Comparison of ENCODE assay signal across 8 cellular contexts in the genomic region with DNA sequence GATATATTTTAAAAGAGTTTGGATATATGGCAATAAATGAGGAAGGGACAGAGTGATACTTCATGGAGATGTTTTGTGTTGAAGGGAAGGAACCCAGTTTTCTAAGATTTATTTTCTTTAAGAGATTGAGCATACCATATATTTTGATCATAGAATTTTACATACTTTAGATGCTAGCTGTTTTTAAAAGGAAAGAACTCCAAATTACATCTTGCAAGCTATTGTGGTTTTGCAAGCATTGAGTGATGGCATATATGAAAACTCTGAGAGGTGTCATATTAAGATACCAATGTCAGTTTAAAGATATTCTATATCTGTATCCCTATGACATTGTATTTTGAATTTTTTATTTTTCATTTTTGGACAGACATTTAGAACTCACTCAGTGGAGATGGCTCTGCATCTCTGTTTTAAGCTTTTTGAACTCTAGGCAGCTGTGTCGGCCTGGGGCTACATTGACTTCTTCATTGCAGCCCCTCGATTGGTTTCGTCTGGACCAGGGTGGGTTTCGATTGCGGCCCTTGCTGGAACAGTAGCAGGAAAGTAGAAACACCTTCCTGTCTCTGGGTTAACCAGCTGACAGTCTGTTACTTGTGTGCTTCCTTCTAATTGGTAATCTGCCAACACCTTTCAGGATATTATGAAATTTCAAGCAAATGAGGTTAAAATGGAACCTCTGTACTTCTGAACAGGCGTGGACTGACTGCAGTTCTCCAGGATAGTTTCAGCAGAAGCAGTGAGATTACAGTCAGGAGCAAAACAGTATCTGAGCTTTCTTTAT. TPM values are rescaled to one million over a fixed set of nuclear protein-coding genes. Genes with fewer than 3 reads are reported as not detected.
DNase-seq lines count a peak whose midpoint lies in the region; ATAC-seq, FAIRE-seq and TF ChIP-seq lines count a peak whose summit lies in the region.

No MANE protein-coding gene starts in this region.

- CTCF ChIA-PET in GM12878 (lab: Yijun Ruan, JAX): interaction anchor here (0.8 to 2.7 kb wide), 4 partner anchors 9 to 193 kb away, joined by 3 to 9 read pairs (median 4); a partner anchor contains a TSS

- RAD21 ChIA-PET in GM12878 (lab: Charles Lee; ENCODE audit: unreplicated experiment): interaction anchor here (0.7 to 8.9 kb wide), 8 partner anchors 7 to 193 kb away, joined by 3 to 89 read pairs (median 9); a partner anchor contains a TSS

- TF ChIP-seq RAD21 in GM12878 (IDR thresholded peaks at IDR 0.05; ENCODE audit: insufficient read depth, low read depth, low read length): no peak

- TF ChIP-seq EP300 in GM12878 (IDR thresholded peaks at IDR 0.05; ENCODE audit: borderline replicate concordance in 1 of 2, control insufficient read depth in 1 of 2, low read depth in 2 of 2, low read length in 2 of 2): no peak

- H3K79me2 ChIP-seq in GM12878 (ENCODE audit: control insufficient read depth, insufficient read depth, low read length) (peaks cover 93% of the 10 kb centered on the region), osteoblast (ENCODE audit: insufficient read depth, low read length) (peaks cover 98% of the 10 kb centered on the region)

- H3K27me3 ChIP-seq in GM12878 (replicated peaks in 1 of 2; ENCODE audit: control insufficient read depth in 2 of 2, insufficient read depth in 2 of 2, low read length in 1 of 2) (no peaks in the 10 kb centered on the region), osteoblast (ENCODE audit: insufficient read depth, low read length) (no peaks in the 10 kb centered on the region)

- H2AFZ ChIP-seq in GM12878 (ENCODE audit: control insufficient read depth, low read depth, low read length) (no peak overlapping the region), osteoblast (ENCODE audit: low read length) (no peak overlapping the region)

- in situ Hi-C loops in GM12878 (cut with MboI): no loop called here

- peak overlapping the region; percentile 53 for H3K4me3 ChIP-seq in GM12878
- H3K4me3 ChIP-seq in osteoblast (ENCODE audit: insufficient read depth, low read length): no peak overlapping the region

- no peaks in the 10 kb centered on the region for H3K36me3 ChIP-seq in KOPT-K1 (ENCODE audit: insufficient read depth, low read length)
- H3K36me3 ChIP-seq in GM12878 (ENCODE audit: control insufficient read depth in 2 of 2, insufficient read depth in 2 of 2, low read length in 1 of 2): no peaks in the 10 kb centered on the region
- no peaks in the 10 kb centered on the region for H3K36me3 ChIP-seq in osteoblast (ENCODE audit: insufficient read depth, low read length)

- FAIRE-seq in GM12878 (lab: Jason Lieb, UNC): peak; percentile 70

- peak overlapping the region; percentile 96 for H3K27ac ChIP-seq in KOPT-K1 (ENCODE audit: low read depth, low read length, poor library complexity, severe bottlenecking)
- peak overlapping the region; percentile 91 for H3K27ac ChIP-seq in GM12878 (ENCODE audit: control insufficient read depth, insufficient read depth)
- peak overlapping the region; percentile 88 for H3K27ac ChIP-seq in osteoblast (ENCODE audit: low read depth, low read length)

- peaks cover 4% of the 10 kb centered on the region for H3K27me3 Mint-ChIP-seq in glutamatergic neuron (ENCODE audit: unreplicated experiment)

- H3K27ac Mint-ChIP-seq in glutamatergic neuron (ENCODE audit: unreplicated experiment): no peak overlapping the region

- no peaks in the 10 kb centered on the region; the same call in 1 of the 2 replicates for H4K20me1 ChIP-seq in GM12878 (ENCODE audit: control insufficient read depth, insufficient read depth)
- H4K20me1 ChIP-seq in osteoblast (ENCODE audit: insufficient read depth, low read length): peaks cover 72% of the 10 kb centered on the region

- TF ChIP-seq POLR2A in GM12878 (IDR thresholded peaks at IDR 0.05; ENCODE audit: low read depth, low read length): no peak

- H3K9me3 Mint-ChIP-seq in glutamatergic neuron (ENCODE audit: unreplicated experiment): peaks cover 6% of the 10 kb centered on the region

- ATAC-seq in GM18519 (IDR thresholded peaks at IDR 0.05; ENCODE audit: low FRiP score, unreplicated experiment) (peak; percentile 21), GM12878 (peak; percentile 25)

- peaks cover 45% of the 10 kb centered on the region for H3K4me1 ChIP-seq in GM12878 (ENCODE audit: control insufficient read depth, insufficient read depth, low read length)
- peaks cover 61% of the 10 kb centered on the region for H3K4me1 ChIP-seq in osteoblast (ENCODE audit: insufficient read depth, low read length)

- no peak overlapping the region; the same call in 1 of the 2 replicates for H3K9ac ChIP-seq in GM12878 (ENCODE audit: control insufficient read depth, insufficient read depth, low read length)

- no TSS peak for BruUV-seq in GM12878 (replicated peaks; lab: Mats Ljungman, UMichigan)

- POLR2A ChIA-PET in GM12878 (lab: Charles Lee): interaction anchor here (1.2 to 7.9 kb wide), 7 partner anchors 8 to 256 kb away, joined by 3 to 92 read pairs (median 4); a partner anchor contains a TSS

- H3K9me3 ChIP-seq in KOPT-K1 (ENCODE audit: insufficient read depth, low read length, poor library complexity, severe bottlenecking) (no peaks in the 10 kb centered on the region), GM12878 (replicated peaks; ENCODE audit: control insufficient read depth, insufficient read depth, low read length) (no peaks in the 10 kb centered on the region), osteoblast (ENCODE audit: low read depth, low read length) (no peaks in the 10 kb centered on the region)

- intact Hi-C loops in GM12878 (cut with micrococcal nuclease; ENCODE audit: unreplicated experiment): no loop called here

- peak overlapping the region; percentile 89 for H3K4me2 ChIP-seq in GM12878 (ENCODE audit: control insufficient read depth, insufficient read depth)
- peak overlapping the region; percentile 60 for H3K4me2 ChIP-seq in osteoblast (ENCODE audit: insufficient read depth, low read length)

- no peaks in the 10 kb centered on the region for H3K36me3 Mint-ChIP-seq in glutamatergic neuron (ENCODE audit: unreplicated experiment)

- H3K4me3 Mint-ChIP-seq in glutamatergic neuron (ENCODE audit: unreplicated experiment): no peak overlapping the region

- TF ChIP-seq CTCF in GM12878 (IDR thresholded peaks at IDR 0.05 in 2 of 3, conservative IDR thresholded peaks at IDR 0.05 in 1 of 3; ENCODE audit: control insufficient read depth in 2 of 3, extremely low read depth in 1 of 3, insufficient read depth in 1 of 3, low read depth in 3 of 3, low read length in 3 of 3) (no peak), osteoblast (IDR thresholded peaks at IDR 0.05; ENCODE audit: extremely low read depth, low read depth, low read length) (no peak), glutamatergic neuron (IDR thresholded peaks at IDR 0.05; ENCODE audit: partially characterized antibody, unreplicated experiment) (no peak)

- WGBS in GM12878 (ENCODE audit: insufficient coverage, insufficient replicate concordance, low lambda C conversion rate, missing lambda C conversion rate): 93% methylated on average over 6 of the region's 6 CpGs

- peaks cover 45% of the 10 kb centered on the region for H3K4me1 Mint-ChIP-seq in glutamatergic neuron (ENCODE audit: low read depth, unreplicated experiment)

- SMC1A ChIA-PET in GM12878 (lab: Charles Lee; ENCODE audit: uncharacterized antibody, unreplicated experiment): interaction anchor here (0.7 to 15.0 kb wide), 17 partner anchors 8 to 1764 kb away, joined by 3 to 95 read pairs (median 4); a partner anchor contains a TSS

- DNase-seq in GM12878 (ENCODE audit: low read depth, low spot score) (no peak), osteoblast (ENCODE audit: insufficient read length, low spot score, missing footprints) (no peak), glutamatergic neuron (no peak), epidermal melanocyte (ENCODE audit: insufficient read length, low spot score) (no peak), retina (no peak), kidney glomerular epithelial cell (lab: John Stamatoyannopoulos, UW) (no peak)

TF ChIP-seq in GM12878, 131 proteins besides CTCF, POLR2A, EP300 and RAD21 (continues in another document):
- no peak for TF ChIP-seq CHD4 (IDR thresholded peaks at IDR 0.05)
- TF ChIP-seq CBFB (IDR thresholded peaks at IDR 0.05; ENCODE audit: low read depth): no peak
- no peak for TF ChIP-seq EGR1 (IDR thresholded peaks at IDR 0.05; ENCODE audit: borderline replicate concordance in 1 of 2, low read depth in 2 of 2, low read length in 2 of 2)
- TF ChIP-seq ETV6 (conservative IDR thresholded peaks at IDR 0.05 in 1 of 2, IDR thresholded peaks at IDR 0.05 in 1 of 2; ENCODE audit: borderline replicate concordance in 1 of 2, low read depth in 1 of 2): no peak
- TF ChIP-seq SREBF1 (IDR thresholded peaks at IDR 0.05; ENCODE audit: low read length): no peak
- 0 out of 4 replicates have a peak, but pooled peaks of 1 of the 2 experiments have one; percentile 10 for TF ChIP-seq BHLHE40 (IDR thresholded peaks at IDR 0.05; ENCODE audit: borderline replicate concordance in 1 of 2, low read depth in 2 of 2, low read length in 1 of 2)
- peak in 1 of 2 experiments; percentile 81; a peak in 1 of 4 replicates for TF ChIP-seq SRF (IDR thresholded peaks at IDR 0.05; ENCODE audit: low read depth in 2 of 2, low read length in 2 of 2)
- TF ChIP-seq MEF2A (IDR thresholded peaks at IDR 0.05; ENCODE audit: insufficient read depth, low read depth, low read length): no peak
- no peak for TF ChIP-seq NFYA (IDR thresholded peaks at IDR 0.05; ENCODE audit: borderline replicate concordance, low read depth, low read length)
- no peak for TF ChIP-seq ZNF384 (IDR thresholded peaks at IDR 0.05; ENCODE audit: borderline replicate concordance, low read depth, low read length)
- TF ChIP-seq CREM (IDR thresholded peaks at IDR 0.05; ENCODE audit: low read depth): no peak

RNA-seq across cellular contexts. Expression of a gene that starts 14.0 kb away (rescaled TPM):
- total RNA-seq in GM12878 (2013; cell fraction: nucleolus; rRNA removed): 139 and 144 TPM in 2 replicates
- total RNA-seq in GM12878 (2014; rRNA removed) (20.7 and 21.9 TPM in 2 replicates), GM12878 (2014; rRNA removed; fragmentation: Illumina TruSeq; extraction: Trizol) (15.2 and 16.2 TPM in 2 replicates), GM12878 (2021) (36.6 and 40.1 TPM in 2 replicates), osteoblast (174 and 177 TPM in 2 replicates), glutamatergic neuron (ENCODE audit: unreplicated experiment) (105 TPM)
- 15.5 TPM for polyA plus RNA-seq in GM12878 (2011; ENCODE audit: low read depth)
- polyA plus RNA-seq in GM12878 (2011; rRNA removed) (15.1 and 18.5 TPM in 2 replicates), GM12878 (2014; fragmentation: Illumina TruSeq; extraction: Trizol) (27.0 and 29.2 TPM in 2 replicates), GM12878 (2014; fragmentation: Nextera tagmentation; extraction: Ambion mirVana) (1 to 10 TPM in 1 of 2 experiments, under 1 TPM in 1; 1.00 to 1.5 TPM), GM12878 (2014; rRNA removed) (17.3 and 20.1 TPM in 2 replicates), GM12878 (2016; fragmentation: Nextera tagmentation; extraction: Ambion mirVana) (1 to 10 TPM; 4.2 to 5.1 TPM)
- 14.1 and 21.9 TPM in 2 replicates for polyA plus RNA-seq in GM12878 (2011; cell fraction: cytosol; rRNA removed)
- polyA plus RNA-seq in GM12878 (2011; cell fraction: nucleus; rRNA removed): 69.3 and 71.8 TPM in 2 replicates
- polyA plus RNA-seq in GM12878 (2012): 20.5 and 26.8 TPM in 2 replicates
- 70.2 and 87.9 TPM in 2 replicates for polyA minus RNA-seq in GM12878 (2011; rRNA and poly(A)+ RNA removed)
- 23.8 and 44.1 TPM in 2 replicates for polyA minus RNA-seq in GM12878 (2011; cell fraction: cytosol; rRNA and poly(A)+ RNA removed)
- 111 and 165 TPM in 2 replicates for polyA minus RNA-seq in GM12878 (2011; cell fraction: nucleus; rRNA and poly(A)+ RNA removed)
